Comparison of ENCODE assay signal across 1 cellular context in the genomic region with DNA sequence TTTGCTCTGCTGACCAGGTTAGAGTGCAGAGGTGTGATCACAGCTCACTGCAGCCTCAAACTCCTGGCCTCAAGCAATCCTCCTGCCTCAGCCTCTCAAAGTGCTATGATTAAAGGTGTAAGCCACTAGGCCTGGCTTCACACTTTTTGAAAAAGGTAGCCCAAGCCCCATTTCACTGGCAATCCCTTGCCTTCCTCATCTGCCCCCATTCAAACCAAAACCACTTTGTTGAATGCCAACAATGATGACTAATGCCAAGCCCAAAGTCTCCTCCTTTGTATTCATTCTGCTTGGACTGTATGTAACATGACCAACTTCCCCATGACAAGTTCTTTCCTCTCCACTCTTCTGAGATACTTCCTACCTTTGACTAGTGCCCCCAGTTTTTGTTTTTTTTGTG.
TF ChIP-seq lines count a peak whose summit lies in the region.

No MANE protein-coding gene starts in this region.

TF ChIP-seq in GM23338, 12 proteins besides CTCF, POLR2A, EP300 and RAD21 (continued from another document):
- TF ChIP-seq, protein P1, sequence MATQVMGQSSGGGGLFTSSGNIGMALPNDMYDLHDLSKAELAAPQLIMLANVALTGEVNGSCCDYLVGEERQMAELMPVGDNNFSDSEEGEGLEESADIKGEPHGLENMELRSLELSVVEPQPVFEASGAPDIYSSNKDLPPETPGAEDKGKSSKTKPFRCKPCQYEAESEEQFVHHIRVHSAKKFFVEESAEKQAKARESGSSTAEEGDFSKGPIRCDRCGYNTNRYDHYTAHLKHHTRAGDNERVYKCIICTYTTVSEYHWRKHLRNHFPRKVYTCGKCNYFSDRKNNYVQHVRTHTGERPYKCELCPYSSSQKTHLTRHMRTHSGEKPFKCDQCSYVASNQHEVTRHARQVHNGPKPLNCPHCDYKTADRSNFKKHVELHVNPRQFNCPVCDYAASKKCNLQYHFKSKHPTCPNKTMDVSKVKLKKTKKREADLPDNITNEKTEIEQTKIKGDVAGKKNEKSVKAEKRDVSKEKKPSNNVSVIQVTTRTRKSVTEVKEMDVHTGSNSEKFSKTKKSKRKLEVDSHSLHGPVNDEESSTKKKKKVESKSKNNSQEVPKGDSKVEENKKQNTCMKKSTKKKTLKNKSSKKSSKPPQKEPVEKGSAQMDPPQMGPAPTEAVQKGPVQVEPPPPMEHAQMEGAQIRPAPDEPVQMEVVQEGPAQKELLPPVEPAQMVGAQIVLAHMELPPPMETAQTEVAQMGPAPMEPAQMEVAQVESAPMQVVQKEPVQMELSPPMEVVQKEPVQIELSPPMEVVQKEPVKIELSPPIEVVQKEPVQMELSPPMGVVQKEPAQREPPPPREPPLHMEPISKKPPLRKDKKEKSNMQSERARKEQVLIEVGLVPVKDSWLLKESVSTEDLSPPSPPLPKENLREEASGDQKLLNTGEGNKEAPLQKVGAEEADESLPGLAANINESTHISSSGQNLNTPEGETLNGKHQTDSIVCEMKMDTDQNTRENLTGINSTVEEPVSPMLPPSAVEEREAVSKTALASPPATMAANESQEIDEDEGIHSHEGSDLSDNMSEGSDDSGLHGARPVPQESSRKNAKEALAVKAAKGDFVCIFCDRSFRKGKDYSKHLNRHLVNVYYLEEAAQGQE (IDR thresholded peaks at IDR 0.05; ENCODE audit: unreplicated experiment) = no peak
- TF ChIP-seq CREB1 (CRISPR knock-in tag; IDR thresholded peaks at IDR 0.05; ENCODE audit: low read depth) = no peak
- TF ChIP-seq, protein P2, sequence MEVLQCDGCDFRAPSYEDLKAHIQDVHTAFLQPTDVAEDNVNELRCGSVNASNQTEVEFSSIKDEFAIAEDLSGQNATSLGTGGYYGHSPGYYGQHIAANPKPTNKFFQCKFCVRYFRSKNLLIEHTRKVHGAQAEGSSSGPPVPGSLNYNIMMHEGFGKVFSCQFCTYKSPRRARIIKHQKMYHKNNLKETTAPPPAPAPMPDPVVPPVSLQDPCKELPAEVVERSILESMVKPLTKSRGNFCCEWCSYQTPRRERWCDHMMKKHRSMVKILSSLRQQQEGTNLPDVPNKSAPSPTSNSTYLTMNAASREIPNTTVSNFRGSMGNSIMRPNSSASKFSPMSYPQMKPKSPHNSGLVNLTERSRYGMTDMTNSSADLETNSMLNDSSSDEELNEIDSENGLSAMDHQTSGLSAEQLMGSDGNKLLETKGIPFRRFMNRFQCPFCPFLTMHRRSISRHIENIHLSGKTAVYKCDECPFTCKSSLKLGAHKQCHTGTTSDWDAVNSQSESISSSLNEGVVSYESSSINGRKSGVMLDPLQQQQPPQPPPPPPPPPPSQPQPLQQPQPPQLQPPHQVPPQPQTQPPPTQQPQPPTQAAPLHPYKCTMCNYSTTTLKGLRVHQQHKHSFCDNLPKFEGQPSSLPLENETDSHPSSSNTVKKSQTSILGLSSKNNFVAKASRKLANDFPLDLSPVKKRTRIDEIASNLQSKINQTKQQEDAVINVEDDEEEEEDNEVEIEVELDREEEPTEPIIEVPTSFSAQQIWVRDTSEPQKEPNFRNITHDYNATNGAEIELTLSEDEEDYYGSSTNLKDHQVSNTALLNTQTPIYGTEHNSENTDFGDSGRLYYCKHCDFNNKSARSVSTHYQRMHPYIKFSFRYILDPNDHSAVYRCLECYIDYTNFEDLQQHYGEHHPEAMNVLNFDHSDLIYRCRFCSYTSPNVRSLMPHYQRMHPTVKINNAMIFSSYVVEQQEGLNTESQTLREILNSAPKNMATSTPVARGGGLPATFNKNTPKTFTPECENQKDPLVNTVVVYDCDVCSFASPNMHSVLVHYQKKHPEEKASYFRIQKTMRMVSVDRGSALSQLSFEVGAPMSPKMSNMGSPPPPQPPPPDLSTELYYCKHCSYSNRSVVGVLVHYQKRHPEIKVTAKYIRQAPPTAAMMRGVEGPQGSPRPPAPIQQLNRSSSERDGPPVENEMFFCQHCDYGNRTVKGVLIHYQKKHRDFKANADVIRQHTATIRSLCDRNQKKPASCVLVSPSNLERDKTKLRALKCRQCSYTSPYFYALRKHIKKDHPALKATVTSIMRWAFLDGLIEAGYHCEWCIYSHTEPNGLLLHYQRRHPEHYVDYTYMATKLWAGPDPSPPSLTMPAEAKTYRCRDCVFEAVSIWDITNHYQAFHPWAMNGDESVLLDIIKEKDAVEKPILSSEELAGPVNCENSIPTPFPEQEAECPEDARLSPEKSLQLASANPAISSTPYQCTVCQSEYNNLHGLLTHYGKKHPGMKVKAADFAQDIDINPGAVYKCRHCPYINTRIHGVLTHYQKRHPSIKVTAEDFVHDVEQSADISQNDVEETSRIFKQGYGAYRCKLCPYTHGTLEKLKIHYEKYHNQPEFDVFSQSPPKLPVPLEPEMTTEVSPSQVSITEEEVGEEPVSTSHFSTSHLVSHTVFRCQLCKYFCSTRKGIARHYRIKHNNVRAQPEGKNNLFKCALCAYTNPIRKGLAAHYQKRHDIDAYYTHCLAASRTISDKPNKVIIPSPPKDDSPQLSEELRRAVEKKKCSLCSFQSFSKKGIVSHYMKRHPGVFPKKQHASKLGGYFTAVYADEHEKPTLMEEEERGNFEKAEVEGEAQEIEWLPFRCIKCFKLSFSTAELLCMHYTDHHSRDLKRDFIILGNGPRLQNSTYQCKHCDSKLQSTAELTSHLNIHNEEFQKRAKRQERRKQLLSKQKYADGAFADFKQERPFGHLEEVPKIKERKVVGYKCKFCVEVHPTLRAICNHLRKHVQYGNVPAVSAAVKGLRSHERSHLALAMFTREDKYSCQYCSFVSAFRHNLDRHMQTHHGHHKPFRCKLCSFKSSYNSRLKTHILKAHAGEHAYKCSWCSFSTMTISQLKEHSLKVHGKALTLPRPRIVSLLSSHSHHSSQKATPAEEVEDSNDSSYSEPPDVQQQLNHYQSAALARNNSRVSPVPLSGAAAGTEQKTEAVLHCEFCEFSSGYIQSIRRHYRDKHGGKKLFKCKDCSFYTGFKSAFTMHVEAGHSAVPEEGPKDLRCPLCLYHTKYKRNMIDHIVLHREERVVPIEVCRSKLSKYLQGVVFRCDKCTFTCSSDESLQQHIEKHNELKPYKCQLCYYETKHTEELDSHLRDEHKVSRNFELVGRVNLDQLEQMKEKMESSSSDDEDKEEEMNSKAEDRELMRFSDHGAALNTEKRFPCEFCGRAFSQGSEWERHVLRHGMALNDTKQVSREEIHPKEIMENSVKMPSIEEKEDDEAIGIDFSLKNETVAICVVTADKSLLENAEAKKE (CRISPR knock-in tag; IDR thresholded peaks at IDR 0.05) = no peak
